ENCODE assay signal across 19 cellular contexts in genomic region chr10:3125527-3126170, GRCh38. TPM values are rescaled to one million over a fixed set of nuclear protein-coding genes. Genes with fewer than 3 reads are reported as not detected.
DNase-seq lines count a peak whose midpoint lies in the region; FAIRE-seq and TF ChIP-seq lines count a peak whose summit lies in the region.
"Had no signal": no experiment of that assay in that cellular context is flagged by ENCODE, and none has a peak within 500 bp of the region (broad histone marks: within the 10 kb centered on the region; RNA-seq: fewer than 3 reads in every experiment).

No MANE protein-coding gene starts in this region.

- peak overlapping the region in 8 of 11 experiments; percentile 19 to 72 (median 42); a peak in 10 of 22 replicates for H3K9ac ChIP-seq in BLaER1 treated with 17β-estradiol and CSF1 and Interleukin-3, amounts not matched to agents 10 nM and 100 nM

- FAIRE-seq in small intestine (lab: Jason Lieb, UNC): no peak
- FAIRE-seq: A204.1, D721Med, HepG2 had no signal

- no peaks in the 10 kb centered on the region for H3K9me3 Mint-ChIP-seq in chondrocyte (ENCODE audit: low read depth)
- no peaks in the 10 kb centered on the region for H3K9me3 Mint-ChIP-seq in osteocyte (ENCODE audit: unreplicated experiment)
- H3K9me3 Mint-ChIP-seq: CD8-positive, alpha-beta memory T cell had no signal

- H3K4me1 Mint-ChIP-seq in chondrocyte (ENCODE audit: low read depth) (peaks cover 27% of the 10 kb centered on the region), osteocyte (ENCODE audit: unreplicated experiment) (peaks cover 31% of the 10 kb centered on the region)
- H3K4me1 Mint-ChIP-seq: CD8-positive, alpha-beta memory T cell had no signal

- no peak overlapping the region for H3K4me3 ChIP-seq in BLaER1 treated with 17β-estradiol and CSF1 and Interleukin-3, amounts not matched to agents 10 nM and 100 nM
- H3K4me3 ChIP-seq in SJCRH30 (no peak overlapping the region), small intestine (ENCODE audit: low read depth in 1 of 2, low read length in 2 of 2) (no peak overlapping the region)
- H3K4me3 ChIP-seq: HAP-1 had no signal

- no peak for DNase-seq in SJCRH30
- no peak for DNase-seq in chondrocyte (ENCODE audit: low spot score)
- no peak for DNase-seq in osteocyte (ENCODE audit: extremely low spot score, unreplicated experiment)
- DNase-seq in stimulated activated CD4-positive, alpha-beta T cell treated with anti-CD3 and anti-CD28 coated beads, Interleukin-15, amount 100 ng/mL, for 24 hours: no peak
- DNase-seq in amygdala (lab: John Stamatoyannopoulos, UW): no peak
- no peak for DNase-seq in small intestine
- no peak for DNase-seq in RPMI8226
- DNase-seq: KG1, NCI-H1105 treated with DMSO at 0.1 percent for 48 hours, NCI-H1694, NCI-H510A, NCI-H774, OCI-M1 had no signal

- peaks cover 8 to 96% (median 83%) of the 10 kb centered on the region in 11 experiments; a peak in 20 of 22 replicates for H4K20me1 ChIP-seq in BLaER1 treated with 17β-estradiol and CSF1 and Interleukin-3, amounts not matched to agents 10 nM and 100 nM

- WGBS in small intestine, 3 donors: 92 to 94% (median 93%) methylated on average over 24 of the region's 24 CpGs

- peaks cover 83 to 100% (median 87%) of the 10 kb centered on the region in 11 experiments for H3K36me3 ChIP-seq in BLaER1 treated with 17β-estradiol and CSF1 and Interleukin-3, amounts not matched to agents 10 nM and 100 nM
- H3K36me3 ChIP-seq in SJCRH30: no peaks in the 10 kb centered on the region
- peaks cover 8 to 17% of the 10 kb centered on the region in 2 donors for H3K36me3 ChIP-seq in small intestine (ENCODE audit: control insufficient read depth in 2 of 2, insufficient read depth in 2 of 2, low read length in 2 of 2)

- H3K27ac Mint-ChIP-seq in chondrocyte (ENCODE audit: unreplicated experiment) (peak overlapping the region; percentile 32), osteocyte (ENCODE audit: unreplicated experiment) (peak overlapping the region; percentile 44)
- H3K27ac Mint-ChIP-seq: CD8-positive, alpha-beta memory T cell had no signal

- H3K36me3 Mint-ChIP-seq in chondrocyte (ENCODE audit: low read depth) (peaks cover 36% of the 10 kb centered on the region), osteocyte (ENCODE audit: unreplicated experiment) (peaks cover 38% of the 10 kb centered on the region)

- TF ChIP-seq CTCF in chondrocyte (IDR thresholded peaks at IDR 0.05) (no peak), osteocyte (IDR thresholded peaks at IDR 0.05) (no peak)

- peaks cover 0 to 8% (median 0%) of the 10 kb centered on the region in 11 experiments; a peak in 1 of 22 replicates for H3K9me3 ChIP-seq in BLaER1 treated with 17β-estradiol and CSF1 and Interleukin-3, amounts not matched to agents 10 nM and 100 nM (replicated peaks in 1 of 11)
- H3K9me3 ChIP-seq in SJCRH30 (replicated peaks) (no peaks in the 10 kb centered on the region), small intestine (ENCODE audit: control insufficient read depth, low read depth) (no peaks in the 10 kb centered on the region)
- H3K9me3 ChIP-seq: HAP-1 had no signal

- peak overlapping the region; percentile 60 to 96 (median 82) for H3K4me2 ChIP-seq in BLaER1 treated with 17β-estradiol and CSF1 and Interleukin-3, amounts not matched to agents 10 nM and 100 nM

- H3K27ac ChIP-seq in BLaER1 treated with 17β-estradiol and CSF1 and Interleukin-3, amounts not matched to agents 10 nM and 100 nM: peak overlapping the region in 7 of 11 experiments; percentile 8 to 60 (median 55); a peak in 7 of 22 replicates
- H3K27ac ChIP-seq in SJCRH30 (peak overlapping the region; percentile 63; the same call in 1 of the 2 replicates), small intestine (ENCODE audit: low read depth in 1 of 2, low read length in 1 of 2) (no peak overlapping the region)

- H3K27me3 ChIP-seq in BLaER1 treated with 17β-estradiol and CSF1 and Interleukin-3, amounts not matched to agents 10 nM and 100 nM: no peaks in the 10 kb centered on the region
- H3K27me3 ChIP-seq in SJCRH30: no peaks in the 10 kb centered on the region
- H3K27me3 ChIP-seq in small intestine (ENCODE audit: control insufficient read depth in 2 of 2, insufficient read depth in 2 of 2, low read length in 2 of 2): no peaks in the 10 kb centered on the region

- peaks cover 28 to 47% (median 35%) of the 10 kb centered on the region in 10 experiments for H3K4me1 ChIP-seq in BLaER1 treated with 17β-estradiol and CSF1 and Interleukin-3, amounts not matched to agents 10 nM and 100 nM
- H3K4me1 ChIP-seq in SJCRH30 (0 out of 2 replicates have a peak, but pooled peaks cover 8% of the 10 kb centered on the region), small intestine (ENCODE audit: control insufficient read depth in 2 of 2, insufficient read depth in 1 of 2, low read depth in 1 of 2, low read length in 1 of 2) (no peaks in the 10 kb centered on the region)
- H3K4me1 ChIP-seq: HAP-1 had no signal

- H3K27me3 Mint-ChIP-seq in chondrocyte (ENCODE audit: low read depth) (no peaks in the 10 kb centered on the region), osteocyte (ENCODE audit: unreplicated experiment) (no peaks in the 10 kb centered on the region)
- H3K27me3 Mint-ChIP-seq: CD8-positive, alpha-beta memory T cell had no signal

- no peak overlapping the region for H3K4me3 Mint-ChIP-seq in chondrocyte (ENCODE audit: unreplicated experiment)
- no peak overlapping the region for H3K4me3 Mint-ChIP-seq in osteocyte (ENCODE audit: unreplicated experiment)
- H3K4me3 Mint-ChIP-seq: CD8-positive, alpha-beta memory T cell had no signal

RNA-seq across cellular contexts. Expression of gene PITRM1, which starts 46.9 kb away (rescaled TPM):
- total RNA-seq in SJCRH30 (2014; rRNA removed; shearing (Covaris generic)): 43.0 and 51.4 TPM in 2 replicates
- total RNA-seq in chondrocyte (71.8 to 95.0 TPM (median 84.9 TPM) in 3 replicates), osteocyte (76.5 and 78.7 TPM in 2 replicates)
- 10 to 100 TPM; 33.1 to 47.3 (median 44.7) TPM for polyA plus RNA-seq in small intestine

RNA-seq across cellular contexts. Expression of gene PFKP, which starts 58.3 kb away (rescaled TPM):
- 34.5 and 37.6 TPM in 2 replicates for total RNA-seq in SJCRH30 (2014; rRNA removed; shearing (Covaris generic))
- 151 to 188 TPM (median 182 TPM) in 3 replicates for total RNA-seq in chondrocyte
- total RNA-seq in osteocyte: 150 and 158 TPM in 2 replicates
- polyA plus RNA-seq in small intestine: 100 to 1,000 TPM in 1 of 3 donors, 10 to 100 TPM in 2; 57.1 to 154 (median 90.8) TPM

Comparison
In these comparisons a context has a peak if more than half of its experiments do, and no peak if none do; other contexts are left out.
1. H3K27ac ChIP-seq: peak in BLaER1 treated with 17β-estradiol and CSF1 and Interleukin-3, amounts not matched to agents 10 nM and 100 nM (7 of 11) and SJCRH30 (single experiment); none in small intestine (0 of 2).